In the genomic region with DNA sequence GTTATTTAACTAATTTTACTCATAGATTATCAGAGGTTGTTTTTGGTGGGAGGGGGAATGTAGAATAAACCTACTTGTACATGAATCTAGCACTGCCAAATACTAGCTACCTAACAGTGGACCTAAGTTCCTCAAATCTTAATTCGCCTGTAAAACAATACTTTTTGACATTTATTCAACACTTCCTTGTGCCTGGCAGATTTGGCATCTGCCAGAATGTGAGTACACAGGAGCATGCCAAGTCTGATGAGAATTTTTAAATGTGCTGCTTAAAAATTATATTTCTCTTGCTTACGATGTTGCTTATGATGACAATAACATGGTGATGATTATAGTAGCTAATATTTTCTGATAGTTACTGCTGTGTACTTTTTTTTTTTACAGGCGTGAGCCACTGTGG, we compare ENCODE assay signal across 30 cellular contexts.
"Had no signal": no experiment of that assay in that cellular context is flagged by ENCODE, and none has a peak within 500 bp of the region (broad histone marks: within the 10 kb centered on the region; RNA-seq: fewer than 3 reads in every experiment).

No MANE protein-coding gene starts in this region.

- H3K4me3 ChIP-seq: breast epithelium, colonic mucosa, gastrocnemius medialis, left ventricle myocardium inferior, lung, ovary, prostate gland, stomach, tibial nerve had no signal

- FAIRE-seq: endometrium, TTC549 had no signal

- DNase-seq: activated CD4-positive, alpha-beta memory T cell treated with anti-CD3 and anti-CD28 coated beads for 36 hours; activated CD4-positive, alpha-beta T cell treated with anti-CD3 and anti-CD28 coated beads, Interleukin-2, amount 10 ng/mL, durations not matched to agents 24 days and 14 days; activated CD8-positive, alpha-beta memory T cell treated with anti-CD3 and anti-CD28 coated beads, Interleukin-2, amount 50 U/mL, for 48 hours; activated gamma-delta T cell treated with Interleukin-2 at 50 U/mL for 16 hours; activated naive CD4-positive, alpha-beta T cell treated with anti-CD3 and anti-CD28 coated beads, Interleukin-2, amount 50 U/mL, for 16 hours; activated T-cell treated with anti-CD3 and anti-CD28 coated beads, Interleukin-2, amount 50 U/mL, for 24 hours; amniotic stem cell; colonic mucosa; effector CD8-positive, alpha-beta T cell; gastrocnemius medialis; glutamatergic neuron; islet precursor cell; left ventricle myocardium inferior; naive B cell; ovary; retina; stimulated activated CD4-positive, alpha-beta T cell treated with anti-CD3 and anti-CD28 coated beads, Interleukin-15, amount 100 ng/mL, for 24 hours; stimulated activated CD4-positive, alpha-beta T cell treated with anti-CD3 and anti-CD28 coated beads, Interleukin-2, amount 100 ng/mL, for 24 hours; stimulated activated naive B cell treated with anti-CD40 and anti-IgM and Interleukin-4, amounts not matched to agents 10 μg/mL and 1 μg/mL and 100 μg/mL, for 72 hours; stomach; T-helper 9 cell; WERI-Rb-1 had no signal

- H3K4me1 ChIP-seq: colonic mucosa, gastrocnemius medialis, prostate gland had no signal

- H3K9me3 ChIP-seq: breast epithelium, colonic mucosa, gastrocnemius medialis, left ventricle myocardium inferior, ovary, prostate gland, stomach, tibial nerve had no signal

- H3K27ac ChIP-seq: breast epithelium, colonic mucosa, gastrocnemius medialis, left ventricle myocardium inferior, ovary, prostate gland, stomach, tibial nerve, WERI-Rb-1 had no signal

- H3K36me3 ChIP-seq: breast epithelium, colonic mucosa, gastrocnemius medialis, left ventricle myocardium inferior, ovary, prostate gland, stomach, tibial nerve, WERI-Rb-1 had no signal

- ATAC-seq: activated CD4-positive, CD25-positive, alpha-beta regulatory T cell treated with anti-CD3 and anti-CD28 coated beads, Interleukin-2, amount 50 U/mL, for 24 hours; gastrocnemius medialis; sciatic nerve; stimulated activated naive B cell treated with anti-CD40 and anti-IgM and Interleukin-4, amounts not matched to agents 10 μg/mL and 1 μg/mL and 100 μg/mL, for 72 hours had no signal

- H3K27me3 ChIP-seq: breast epithelium, colonic mucosa, gastrocnemius medialis, ovary, stomach, tibial nerve had no signal
